ENCODE assay signal across 8 cellular contexts in genomic region chr5:96997265-96997859, GRCh38.
DNase-seq lines count a peak whose midpoint lies in the region; ATAC-seq and TF ChIP-seq lines count a peak whose summit lies in the region.

No MANE protein-coding gene starts in this region.

- H3K4me1 Mint-ChIP-seq in activated naive CD4-positive, alpha-beta T cell treated with anti-CD3 and anti-CD28 coated beads, Interleukin-2, amount 10 ng/mL, durations not matched to agents 7 days and 5 days, result peaks cover 29% of the 10 kb centered on the region
- peaks cover 6% of the 10 kb centered on the region for H3K4me1 Mint-ChIP-seq in activated B cell treated with CpG ODN at 0.5 μM for 24 hours

- no peak overlapping the region for H3K4me3 ChIP-seq in hepatocyte
- no peak overlapping the region for H3K4me3 ChIP-seq in transverse colon

- H3K36me3 Mint-ChIP-seq in activated naive CD4-positive, alpha-beta T cell treated with anti-CD3 and anti-CD28 coated beads, Interleukin-2, amount 10 ng/mL, durations not matched to agents 7 days and 5 days, result peaks cover 49% of the 10 kb centered on the region
- peaks cover 51% of the 10 kb centered on the region for H3K36me3 Mint-ChIP-seq in activated B cell treated with CpG ODN at 0.5 μM for 24 hours (ENCODE audit: low read depth)

- H3K36me3 ChIP-seq in hepatocyte (replicated peaks; ENCODE audit: insufficient read depth, low read depth), result no peaks in the 10 kb centered on the region
- H3K36me3 ChIP-seq in transverse colon, result peaks cover 0 to 14% (median 0%) of the 10 kb centered on the region in 4 donors

- H3K4me2 ChIP-seq in hepatocyte, result no peak overlapping the region

- no peak for TF ChIP-seq EP300 in transverse colon (IDR thresholded peaks at IDR 0.05; ENCODE audit: low read depth)

- ATAC-seq in GM21423 (IDR thresholded peaks at IDR 0.05; ENCODE audit: unreplicated experiment), result peak; percentile 77
- peak; percentile 68 for ATAC-seq in activated B cell treated with CpG ODN at 0.5 μM for 24 hours (ENCODE audit: low read depth)
- no peak for ATAC-seq in GM21825 (IDR thresholded peaks at IDR 0.05; ENCODE audit: unreplicated experiment)

- H3K27me3 ChIP-seq in hepatocyte (no peaks in the 10 kb centered on the region), transverse colon (no peaks in the 10 kb centered on the region)

- no peaks in the 10 kb centered on the region for H3K9me2 ChIP-seq in hepatocyte (replicated peaks; ENCODE audit: insufficient read depth)

- POLR2A ChIA-PET in activated B cell treated with CpG ODN at 0.5 μM for 24 hours (lab: Charles Lee), result interaction anchor here (0.6 to 2.6 kb wide), 5 partner anchors 11 to 190 kb away, joined by 5 to 16 read pairs (median 9); partner anchors contain the start of genes ERAP1 and LNPEP

- no peaks in the 10 kb centered on the region for H3K27me3 Mint-ChIP-seq in activated naive CD4-positive, alpha-beta T cell treated with anti-CD3 and anti-CD28 coated beads, Interleukin-2, amount 10 ng/mL, durations not matched to agents 7 days and 5 days
- H3K27me3 Mint-ChIP-seq in activated B cell treated with CpG ODN at 0.5 μM for 24 hours, result no peaks in the 10 kb centered on the region

- no peaks in the 10 kb centered on the region for H3K9me3 Mint-ChIP-seq in activated naive CD4-positive, alpha-beta T cell treated with anti-CD3 and anti-CD28 coated beads, Interleukin-2, amount 10 ng/mL, durations not matched to agents 7 days and 5 days
- no peaks in the 10 kb centered on the region for H3K9me3 Mint-ChIP-seq in activated B cell treated with CpG ODN at 0.5 μM for 24 hours

- DNase-seq in activated naive CD4-positive, alpha-beta T cell treated with anti-CD3 and anti-CD28 coated beads, Interleukin-2, amount 10 ng/mL, durations not matched to agents 7 days and 5 days, result peak; percentile 39
- no peak for DNase-seq in activated naive CD4-positive, alpha-beta T cell (lab: John Stamatoyannopoulos, UW)
- peak; percentile 25 for DNase-seq in LoVo (ENCODE audit: low spot score)
- DNase-seq in activated B cell treated with CpG ODN at 0.5 μM for 24 hours, result no peak
- DNase-seq in hepatocyte (ENCODE audit: low spot score), result peak; percentile 65
- no peak for DNase-seq in transverse colon

- H2AFZ ChIP-seq in hepatocyte, result no peak overlapping the region

- intact Hi-C loops in activated B cell treated with CpG ODN at 0.5 μM for 24 hours (cut with micrococcal nuclease), result loop anchor here (1.0 to 2.0 kb wide), 4 partner anchors 63 to 165 kb away; partner anchors contain the start of gene LIX1
- intact Hi-C loops in transverse colon (cut with DNase I; ENCODE audit: low total_unique reads), result no loop called here

- WGBS in hepatocyte (ENCODE audit: low lambda C conversion rate, missing lambda C conversion rate), result 45% methylated on average over 2 of the region's 2 CpGs
- WGBS in transverse colon (ENCODE audit: low coverage in 1 of 2), 2 donors, result 54 to 65% methylated on average over 2 of the region's 2 CpGs

- no peak overlapping the region for H3K27ac Mint-ChIP-seq in activated naive CD4-positive, alpha-beta T cell treated with anti-CD3 and anti-CD28 coated beads, Interleukin-2, amount 10 ng/mL, durations not matched to agents 7 days and 5 days
- no peak overlapping the region for H3K27ac Mint-ChIP-seq in activated B cell treated with CpG ODN at 0.5 μM for 24 hours

- H3K27ac ChIP-seq in hepatocyte (no peak overlapping the region), transverse colon (no peak overlapping the region)

- H3K9me3 ChIP-seq in hepatocyte (ENCODE audit: low read depth), result no peaks in the 10 kb centered on the region
- H3K9me3 ChIP-seq in transverse colon, result no peaks in the 10 kb centered on the region

- no peaks in the 10 kb centered on the region for H3K79me2 ChIP-seq in hepatocyte

- CTCF ChIA-PET in activated naive CD4-positive, alpha-beta T cell treated with anti-CD3 and anti-CD28 coated beads, Interleukin-2, amount 10 ng/mL, durations not matched to agents 7 days and 5 days (lab: Charles Lee), result interaction anchor here (0.6 to 4.0 kb wide), 23 partner anchors 12 to 163 kb away, joined by 3 to 29 read pairs (median 4); partner anchors contain the start of gene LIX1
- CTCF ChIA-PET in activated B cell treated with CpG ODN at 0.5 μM for 24 hours (lab: Charles Lee), result interaction anchor here (0.6 to 7.4 kb wide), 22 partner anchors 9 to 1831 kb away, joined by 3 to 82 read pairs (median 4); partner anchors contain the start of genes LIX1 and LNPEP

- in situ Hi-C loops in transverse colon (cut with MboI; ENCODE audit: low pct_ligation_motif_present in 1 of 4, low pct_unique_long_range_greater_than_20kb in 1 of 4, low sequenced_read_pairs in 3 of 4), result no loop called here

- no peaks in the 10 kb centered on the region for H4K20me1 ChIP-seq in hepatocyte (ENCODE audit: insufficient read depth, poor library complexity, severe bottlenecking)

- TF ChIP-seq CTCF in activated B cell treated with CpG ODN at 0.5 μM for 24 hours (IDR thresholded peaks at IDR 0.05) (no peak), hepatocyte (IDR thresholded peaks at IDR 0.05; ENCODE audit: poor library complexity) (peak; percentile 66), transverse colon (IDR thresholded peaks at IDR 0.05) (peak; percentile 31 to 43 (median 36))

- H3K4me1 ChIP-seq in hepatocyte (ENCODE audit: insufficient read depth) (no peaks in the 10 kb centered on the region), transverse colon (no peaks in the 10 kb centered on the region)

- H3K4me3 Mint-ChIP-seq in activated naive CD4-positive, alpha-beta T cell treated with anti-CD3 and anti-CD28 coated beads, Interleukin-2, amount 10 ng/mL, durations not matched to agents 7 days and 5 days, result no peak overlapping the region
- H3K4me3 Mint-ChIP-seq in activated B cell treated with CpG ODN at 0.5 μM for 24 hours, result no peak overlapping the region

- no peak for TF ChIP-seq POLR2A in transverse colon (IDR thresholded peaks at IDR 0.05)

Comparison
In these comparisons a context has a peak if more than half of its experiments do, and no peak if none do; other contexts are left out.
1. DNase-seq: peak in activated naive CD4-positive, alpha-beta T cell treated with anti-CD3 and anti-CD28 coated beads, Interleukin-2, amount 10 ng/mL, durations not matched to agents 7 days and 5 days (single experiment), LoVo (single experiment) and hepatocyte (single experiment); none in activated naive CD4-positive, alpha-beta T cell (0 of 4), activated B cell treated with CpG ODN at 0.5 μM for 24 hours (single experiment) and transverse colon (single experiment).